In genomic region chr3:183924956-183925355, GRCh38 we compare ENCODE assay signal across 2 cellular contexts.
A peak's percentile ranks its signal among the peaks of the same experiment; 100 is the strongest.
TF ChIP-seq lines count a peak whose summit lies in the region.

No MANE protein-coding gene starts in this region.

TF ChIP-seq in A549, 52 proteins besides CTCF, POLR2A, EP300 and RAD21 (continued from another document):
- TF ChIP-seq NFE2L2 (conservative IDR thresholded peaks at IDR 0.05; ENCODE audit: low read length) (no peak), CHD4 (IDR thresholded peaks at IDR 0.05; ENCODE audit: borderline replicate concordance) (no peak), EHF (CRISPR knock-in tag; IDR thresholded peaks at IDR 0.05) (no peak), GATA3 (IDR thresholded peaks at IDR 0.05; ENCODE audit: borderline replicate concordance) (no peak), FOSB (CRISPR knock-in tag; IDR thresholded peaks at IDR 0.05) (no peak), ZC3H11A (IDR thresholded peaks at IDR 0.05) (no peak), RFX5 (IDR thresholded peaks at IDR 0.05) (no peak), FOSL2 (IDR thresholded peaks at IDR 0.05) (0 out of 2 replicates have a peak, but pooled peaks have one; percentile 37), FOSL2 (CRISPR knock-in tag; IDR thresholded peaks at IDR 0.05) (peak; percentile 78), HOXA7 (CRISPR knock-in tag; IDR thresholded peaks at IDR 0.05) (no peak), HOXB13 (CRISPR knock-in tag; IDR thresholded peaks at IDR 0.05; ENCODE audit: low read depth) (no peak), JUNB (IDR thresholded peaks at IDR 0.05) (peak; percentile 54), JUN (IDR thresholded peaks at IDR 0.05) (no peak), USF2 (IDR thresholded peaks at IDR 0.05) (no peak), TP53 (CRISPR knock-in tag; IDR thresholded peaks at IDR 0.05) (no peak), KDM5A (IDR thresholded peaks at IDR 0.05) (no peak), HEYL (CRISPR knock-in tag; IDR thresholded peaks at IDR 0.05) (no peak), MAZ (IDR thresholded peaks at IDR 0.05; ENCODE audit: borderline replicate concordance, low read depth, low read length) (no peak), ESRRA (IDR thresholded peaks at IDR 0.05; ENCODE audit: borderline replicate concordance, low read length) (no peak)
- TF ChIP-seq, protein P1, sequence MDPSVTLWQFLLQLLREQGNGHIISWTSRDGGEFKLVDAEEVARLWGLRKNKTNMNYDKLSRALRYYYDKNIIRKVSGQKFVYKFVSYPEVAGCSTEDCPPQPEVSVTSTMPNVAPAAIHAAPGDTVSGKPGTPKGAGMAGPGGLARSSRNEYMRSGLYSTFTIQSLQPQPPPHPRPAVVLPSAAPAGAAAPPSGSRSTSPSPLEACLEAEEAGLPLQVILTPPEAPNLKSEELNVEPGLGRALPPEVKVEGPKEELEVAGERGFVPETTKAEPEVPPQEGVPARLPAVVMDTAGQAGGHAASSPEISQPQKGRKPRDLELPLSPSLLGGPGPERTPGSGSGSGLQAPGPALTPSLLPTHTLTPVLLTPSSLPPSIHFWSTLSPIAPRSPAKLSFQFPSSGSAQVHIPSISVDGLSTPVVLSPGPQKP (IDR thresholded peaks at IDR 0.05; ENCODE audit: low read depth, low read length), result no peak
- TF ChIP-seq, protein P2, sequence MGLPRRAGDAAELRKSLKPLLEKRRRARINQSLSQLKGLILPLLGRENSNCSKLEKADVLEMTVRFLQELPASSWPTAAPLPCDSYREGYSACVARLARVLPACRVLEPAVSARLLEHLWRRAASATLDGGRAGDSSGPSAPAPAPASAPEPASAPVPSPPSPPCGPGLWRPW (IDR thresholded peaks at IDR 0.05), result no peak

TF ChIP-seq in IMR-90, 13 proteins besides CTCF, POLR2A, EP300 and RAD21 (continued from another document):
- TF ChIP-seq FOS (IDR thresholded peaks at IDR 0.05; ENCODE audit: low read depth, low read length) (peak; percentile 76), CEBPB (IDR thresholded peaks at IDR 0.05; ENCODE audit: low read depth, low read length) (peak; percentile 48; the same call in 1 of the 2 replicates)
